ENCODE assay signal across 9 cellular contexts in the genomic region with DNA sequence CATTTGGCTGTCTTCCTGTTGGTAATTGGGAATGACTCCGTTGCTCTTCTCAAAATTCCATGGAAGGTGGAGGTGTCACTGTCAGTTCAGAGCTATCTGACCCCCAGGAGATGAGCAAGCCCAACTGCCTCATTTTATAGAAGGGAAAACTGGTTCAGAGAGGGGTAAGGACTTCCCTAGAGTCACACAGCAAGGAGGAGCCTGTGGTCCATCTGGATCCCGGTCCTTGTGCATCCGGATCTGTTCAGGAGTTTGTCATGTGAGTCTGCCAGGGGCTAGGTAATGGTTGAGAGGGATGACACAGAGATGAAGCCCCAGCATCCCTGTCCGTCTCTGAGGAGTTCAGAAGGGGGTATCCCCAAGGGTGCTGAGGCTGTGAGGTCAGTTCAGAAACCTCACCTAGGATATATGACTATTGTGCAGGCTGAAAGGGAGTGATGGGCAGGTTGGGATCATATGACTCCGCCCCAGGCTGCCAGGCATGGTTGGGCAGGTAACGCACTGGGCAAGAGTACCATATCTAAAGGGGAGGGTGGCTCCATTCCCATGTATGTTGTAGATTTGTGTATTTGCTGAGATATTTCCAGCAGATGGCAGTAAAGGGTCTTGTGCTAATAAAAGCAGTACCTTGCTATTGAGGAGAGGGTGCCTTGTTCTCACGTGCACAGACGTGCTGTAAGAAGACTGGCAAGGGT. TPM values are rescaled to one million over a fixed set of nuclear protein-coding genes. Genes with fewer than 3 reads are reported as not detected.
A peak's percentile ranks its signal among the peaks of the same experiment; 100 is the strongest.
DNase-seq lines count a peak whose midpoint lies in the region; ATAC-seq, FAIRE-seq and TF ChIP-seq lines count a peak whose summit lies in the region.
"Had no signal": no experiment of that assay in that cellular context is flagged by ENCODE, and none has a peak within 500 bp of the region (broad histone marks: within the 10 kb centered on the region; RNA-seq: fewer than 3 reads in every experiment).

No MANE protein-coding gene starts in this region.

- H3K27me3 Mint-ChIP-seq in activated T-helper 17 cell treated with anti-CD3 and anti-CD28 coated beads, Interleukin-2, amount 50 U/mL, for 72 hours = peaks cover 7% of the 10 kb centered on the region

- no peaks in the 10 kb centered on the region for H3K36me3 Mint-ChIP-seq in activated T-helper 17 cell treated with anti-CD3 and anti-CD28 coated beads, Interleukin-2, amount 50 U/mL, for 72 hours (ENCODE audit: low read depth)

- H3K9me3 ChIP-seq in thyroid gland = no peaks in the 10 kb centered on the region

- no peak overlapping the region for H3K4me3 ChIP-seq in thyroid gland (replicated peaks in 1 of 3)

- DNase-seq in AG08395 (ENCODE audit: low spot score) (peak; percentile 51), GM12891 (ENCODE audit: insufficient read length, low spot score) (peak; percentile 53), NCI-H2196 treated with DMSO at 0.1 percent for 48 hours (lab: John Stamatoyannopoulos, UW; ENCODE audit: unreplicated experiment) (peak; percentile 28), hepatic stellate cell (ENCODE audit: low spot score) (peak; percentile 47), thyroid gland (no peak)

- no peaks in the 10 kb centered on the region for H3K4me1 ChIP-seq in thyroid gland

- H3K27me3 ChIP-seq in thyroid gland = no peaks in the 10 kb centered on the region

- H3K9me3 Mint-ChIP-seq in activated T-helper 17 cell treated with anti-CD3 and anti-CD28 coated beads, Interleukin-2, amount 50 U/mL, for 72 hours = no peaks in the 10 kb centered on the region
- H3K9me3 Mint-ChIP-seq: stimulated activated naive CD8-positive, alpha-beta T cell treated with anti-CD3 and anti-CD28 coated beads, Interleukin-15, Interleukin-2, amounts not matched to agents 100 ng/mL and 50 ng/mL, for 24 hours had no signal

- TF ChIP-seq POLR2A in GM12891 (IDR thresholded peaks at IDR 0.05; ENCODE audit: low read depth, low read length) (no peak), thyroid gland (IDR thresholded peaks at IDR 0.05) (no peak), GM18505 (IDR thresholded peaks at IDR 0.05; ENCODE audit: borderline replicate concordance, extremely low read depth, insufficient read depth, insufficient read length) (no peak)

- H3K4me3 Mint-ChIP-seq in activated T-helper 17 cell treated with anti-CD3 and anti-CD28 coated beads, Interleukin-2, amount 50 U/mL, for 72 hours = no peak overlapping the region
- H3K4me3 Mint-ChIP-seq: stimulated activated naive CD8-positive, alpha-beta T cell treated with anti-CD3 and anti-CD28 coated beads, Interleukin-15, Interleukin-2, amounts not matched to agents 100 ng/mL and 50 ng/mL, for 24 hours had no signal

- peaks cover 5% of the 10 kb centered on the region for H3K4me1 Mint-ChIP-seq in activated T-helper 17 cell treated with anti-CD3 and anti-CD28 coated beads, Interleukin-2, amount 50 U/mL, for 72 hours

- H3K36me3 ChIP-seq in thyroid gland = no peaks in the 10 kb centered on the region

- H3K27ac Mint-ChIP-seq in activated T-helper 17 cell treated with anti-CD3 and anti-CD28 coated beads, Interleukin-2, amount 50 U/mL, for 72 hours = no peak overlapping the region
- H3K27ac Mint-ChIP-seq: stimulated activated naive CD8-positive, alpha-beta T cell treated with anti-CD3 and anti-CD28 coated beads, Interleukin-15, Interleukin-2, amounts not matched to agents 100 ng/mL and 50 ng/mL, for 24 hours had no signal

- FAIRE-seq in GM12891 (lab: Jason Lieb, UNC) = peak; percentile 86

- H3K27ac ChIP-seq in thyroid gland = no peak overlapping the region

- peak in 4 of 6 experiments; percentile 29 to 55 (median 44) for TF ChIP-seq CTCF in thyroid gland (IDR thresholded peaks at IDR 0.05)

- intact Hi-C loops in thyroid gland (cut with DNase I) = no loop called here

- 50 to 51% methylated on average over 8 of the region's 8 CpGs for WGBS in thyroid gland, 2 donors

- ATAC-seq in activated T-helper 17 cell treated with anti-CD3 and anti-CD28 coated beads, Interleukin-2, amount 50 U/mL, for 72 hours (replicated peaks) = peak; percentile 57
- ATAC-seq in GM18498 (IDR thresholded peaks at IDR 0.05; ENCODE audit: unreplicated experiment) (no peak), GM18505 (IDR thresholded peaks at IDR 0.05; ENCODE audit: unreplicated experiment) (no peak)

TF ChIP-seq in GM12891, 5 proteins besides CTCF, POLR2A, EP300 and RAD21:
- TF ChIP-seq TAF1 (IDR thresholded peaks at IDR 0.05; ENCODE audit: low read depth, low read length) (no peak), SPI1 (IDR thresholded peaks at IDR 0.05; ENCODE audit: low read depth, low read length) (no peak), PAX5 (IDR thresholded peaks at IDR 0.05; ENCODE audit: insufficient read depth, low read length, severe bottlenecking) (no peak), POU2F2 (IDR thresholded peaks at IDR 0.05; ENCODE audit: low read depth, low read length) (no peak), POLR2AphosphoS5 (IDR thresholded peaks at IDR 0.05; ENCODE audit: low read depth, low read length) (no peak)

RNA-seq across cellular contexts. Expression of a gene that starts 16.0 kb away (rescaled TPM):
- polyA plus RNA-seq in GM12891 (2012; ENCODE audit: low read depth, missing spikeins) = 1.6 TPM
- 1 to 10 TPM; 2.7 to 3.4 TPM for total RNA-seq in activated T-helper 17 cell treated with anti-CD3 and anti-CD28 coated beads, Interleukin-2, amount 50 U/mL, for 72 hours
- total RNA-seq in thyroid gland = 1 to 10 TPM; 5.1 to 8.2 (median 6.7) TPM

Comparison
In these comparisons a context has a peak if more than half of its experiments do, and no peak if none do; other contexts are left out.
1. DNase-seq: peak in AG08395 (single experiment), GM12891 (single experiment), NCI-H2196 treated with DMSO at 0.1 percent for 48 hours (single experiment) and hepatic stellate cell (single experiment); none in thyroid gland (0 of 2).